Comparison of ENCODE assay signal across 9 cellular contexts in the genomic region with DNA sequence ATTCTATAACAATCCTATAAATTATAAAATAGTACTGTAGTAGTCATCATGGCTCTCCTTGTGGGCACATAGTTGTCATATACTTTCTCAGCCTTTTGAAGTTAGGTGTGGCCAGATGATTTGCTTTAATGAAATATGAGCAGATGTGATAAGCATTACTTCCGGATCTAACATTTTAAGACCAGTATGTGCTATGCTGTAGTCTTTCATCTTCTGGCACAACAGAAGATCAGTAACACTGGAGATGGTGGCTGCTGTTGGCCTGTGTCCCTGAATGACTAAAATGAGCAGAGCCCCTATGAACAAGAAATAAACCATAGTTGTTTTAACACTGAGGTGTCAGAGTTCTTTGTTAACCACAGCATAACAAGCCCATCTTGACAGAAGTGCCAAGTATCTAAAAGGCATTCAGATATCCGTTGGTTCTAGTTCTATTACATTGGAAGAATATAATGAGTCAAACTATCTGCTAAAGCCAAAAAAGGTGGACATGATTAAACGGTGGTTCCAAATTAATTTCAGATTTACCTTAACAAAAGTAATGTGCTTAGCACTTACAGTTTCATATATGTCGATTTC. TPM values are rescaled to one million over a fixed set of nuclear protein-coding genes. Genes with fewer than 3 reads are reported as not detected.
A peak's percentile ranks its signal among the peaks of the same experiment; 100 is the strongest.
DNase-seq lines count a peak whose midpoint lies in the region; ATAC-seq and TF ChIP-seq lines count a peak whose summit lies in the region.
"Had no signal": no experiment of that assay in that cellular context is flagged by ENCODE, and none has a peak within 500 bp of the region (broad histone marks: within the 10 kb centered on the region; RNA-seq: fewer than 3 reads in every experiment).

No MANE protein-coding gene starts in this region.

- H3K36me3 ChIP-seq in OCI-LY3 (replicated peaks; ENCODE audit: low read depth, low read length) (peaks cover 70% of the 10 kb centered on the region), SJCRH30 (peaks cover 65% of the 10 kb centered on the region), BE2C (no peaks in the 10 kb centered on the region)

- peaks cover 74% of the 10 kb centered on the region for H3K36me3 Mint-ChIP-seq in brain
- H3K36me3 Mint-ChIP-seq in stimulated activated effector memory CD8-positive, alpha-beta T cell treated with anti-CD3 and anti-CD28 coated beads, Interleukin-12 subunit alpha, Interleukin-12 subunit beta, amount 100 ng/mL, for 72 hours: peaks cover 38% of the 10 kb centered on the region

- no peak overlapping the region for H3K27ac ChIP-seq in OCI-LY3 (ENCODE audit: low read length)
- H3K27ac ChIP-seq in SJCRH30: no peak overlapping the region

- peaks cover 0 to 6% (median 3%) of the 10 kb centered on the region in 5 experiments for H3K9me3 Mint-ChIP-seq in brain
- H3K9me3 Mint-ChIP-seq in stimulated activated effector memory CD8-positive, alpha-beta T cell treated with anti-CD3 and anti-CD28 coated beads, Interleukin-12 subunit alpha, Interleukin-12 subunit beta, amount 100 ng/mL, for 72 hours: no peaks in the 10 kb centered on the region
- H3K9me3 Mint-ChIP-seq: memory B cell had no signal

- peaks cover 90% of the 10 kb centered on the region for H4K20me1 ChIP-seq in OCI-LY3 (ENCODE audit: insufficient read depth, low read length)

- H3K4me2 ChIP-seq in OCI-LY3 (ENCODE audit: low read length): peak overlapping the region; percentile 83

- peak overlapping the region in 2 of 5 experiments; percentile 6 to 38 for H3K27ac Mint-ChIP-seq in brain
- peak overlapping the region; percentile 70 for H3K27ac Mint-ChIP-seq in stimulated activated effector memory CD8-positive, alpha-beta T cell treated with anti-CD3 and anti-CD28 coated beads, Interleukin-12 subunit alpha, Interleukin-12 subunit beta, amount 100 ng/mL, for 72 hours
- H3K27ac Mint-ChIP-seq: memory B cell had no signal

- peaks cover 82% of the 10 kb centered on the region for H3K4me1 Mint-ChIP-seq in brain
- H3K4me1 Mint-ChIP-seq in stimulated activated effector memory CD8-positive, alpha-beta T cell treated with anti-CD3 and anti-CD28 coated beads, Interleukin-12 subunit alpha, Interleukin-12 subunit beta, amount 100 ng/mL, for 72 hours: peaks cover 60% of the 10 kb centered on the region

- peak; percentile 70 for DNase-seq in activated effector memory CD4-positive, alpha-beta T cell treated with anti-CD3 and anti-CD28 coated beads, Interleukin-2, amount 50 U/mL, for 16 hours
- DNase-seq in activated effector memory CD4-positive, alpha-beta T cell treated with Interleukin-2 at 50 U/mL for 16 hours: no peak
- DNase-seq in stimulated activated effector memory CD8-positive, alpha-beta T cell treated with anti-CD3 and anti-CD28 coated beads, Interleukin-12 subunit alpha, Interleukin-12 subunit beta, amount 100 ng/mL, for 72 hours (ENCODE audit: low spot score in 2 of 2): peak in 1 of 2 donors; percentile 58
- no peak for DNase-seq in SJCRH30
- no peak for DNase-seq in BE2C

- H3K4me3 Mint-ChIP-seq in brain: peak overlapping the region; percentile 61 to 86 (median 84)
- H3K4me3 Mint-ChIP-seq in stimulated activated effector memory CD8-positive, alpha-beta T cell treated with anti-CD3 and anti-CD28 coated beads, Interleukin-12 subunit alpha, Interleukin-12 subunit beta, amount 100 ng/mL, for 72 hours: peak overlapping the region; percentile 53
- H3K4me3 Mint-ChIP-seq: memory B cell had no signal

- ATAC-seq in stimulated activated effector memory CD8-positive, alpha-beta T cell treated with anti-CD3 and anti-CD28 coated beads, Interleukin-12 subunit alpha, Interleukin-12 subunit beta, amount 100 ng/mL, for 72 hours: peak; percentile 86
- no peak for ATAC-seq in GM18517 (IDR thresholded peaks at IDR 0.05; ENCODE audit: unreplicated experiment)

- H3K79me2 ChIP-seq in OCI-LY3 (ENCODE audit: low read length): peaks cover 100% of the 10 kb centered on the region

- H3K9me3 ChIP-seq in OCI-LY3 (ENCODE audit: insufficient read depth, low read length): no peaks in the 10 kb centered on the region
- H3K9me3 ChIP-seq in SJCRH30 (replicated peaks): no peaks in the 10 kb centered on the region
- no peaks in the 10 kb centered on the region for H3K9me3 ChIP-seq in BE2C

- H3K4me3 ChIP-seq in OCI-LY3 (ENCODE audit: low read length) (peak overlapping the region; percentile 78; the same call in 1 of the 2 replicates), SJCRH30 (no peak overlapping the region), BE2C (ENCODE audit: low read depth, low read length) (no peak overlapping the region)

- H2AFZ ChIP-seq in OCI-LY3 (ENCODE audit: low read depth, low read length): no peak overlapping the region

- no peak overlapping the region for H3K9ac ChIP-seq in OCI-LY3 (ENCODE audit: low read length)

- H3K27me3 ChIP-seq in OCI-LY3 (ENCODE audit: low read depth, low read length) (no peaks in the 10 kb centered on the region), SJCRH30 (no peaks in the 10 kb centered on the region), BE2C (no peaks in the 10 kb centered on the region)

- TF ChIP-seq CTCF in OCI-LY3 (IDR thresholded peaks at IDR 0.05; ENCODE audit: low read depth, low read length) (no peak), brain (conservative IDR thresholded peaks at IDR 0.05) (no peak), BE2C (IDR thresholded peaks at IDR 0.05; ENCODE audit: low read depth, low read length) (no peak)

- H3K27me3 Mint-ChIP-seq in brain: peaks cover 9% of the 10 kb centered on the region
- H3K27me3 Mint-ChIP-seq: memory B cell had no signal

- H3K4me1 ChIP-seq in OCI-LY3 (ENCODE audit: low read length): peaks cover 79% of the 10 kb centered on the region
- peaks cover 9% of the 10 kb centered on the region; the same call in 1 of the 2 replicates for H3K4me1 ChIP-seq in SJCRH30
- no peaks in the 10 kb centered on the region; the same call in 1 of the 2 replicates for H3K4me1 ChIP-seq in BE2C

RNA-seq across cellular contexts. Expression of gene MEX3C, which starts 6.3 kb away (rescaled TPM):
- 30.5 TPM for polyA plus RNA-seq in brain (ENCODE audit: insufficient read depth, low read depth, low replicate concordance)
- total RNA-seq in SJCRH30 (2014; rRNA removed; shearing (Covaris generic)): 68.2 and 68.4 TPM in 2 replicates
- polyA plus RNA-seq in BE2C (2012; ENCODE audit: insufficient read depth, insufficient read length, low read depth): 17.0 TPM
